Comparison of ENCODE assay signal across 6 cellular contexts in the genomic region with DNA sequence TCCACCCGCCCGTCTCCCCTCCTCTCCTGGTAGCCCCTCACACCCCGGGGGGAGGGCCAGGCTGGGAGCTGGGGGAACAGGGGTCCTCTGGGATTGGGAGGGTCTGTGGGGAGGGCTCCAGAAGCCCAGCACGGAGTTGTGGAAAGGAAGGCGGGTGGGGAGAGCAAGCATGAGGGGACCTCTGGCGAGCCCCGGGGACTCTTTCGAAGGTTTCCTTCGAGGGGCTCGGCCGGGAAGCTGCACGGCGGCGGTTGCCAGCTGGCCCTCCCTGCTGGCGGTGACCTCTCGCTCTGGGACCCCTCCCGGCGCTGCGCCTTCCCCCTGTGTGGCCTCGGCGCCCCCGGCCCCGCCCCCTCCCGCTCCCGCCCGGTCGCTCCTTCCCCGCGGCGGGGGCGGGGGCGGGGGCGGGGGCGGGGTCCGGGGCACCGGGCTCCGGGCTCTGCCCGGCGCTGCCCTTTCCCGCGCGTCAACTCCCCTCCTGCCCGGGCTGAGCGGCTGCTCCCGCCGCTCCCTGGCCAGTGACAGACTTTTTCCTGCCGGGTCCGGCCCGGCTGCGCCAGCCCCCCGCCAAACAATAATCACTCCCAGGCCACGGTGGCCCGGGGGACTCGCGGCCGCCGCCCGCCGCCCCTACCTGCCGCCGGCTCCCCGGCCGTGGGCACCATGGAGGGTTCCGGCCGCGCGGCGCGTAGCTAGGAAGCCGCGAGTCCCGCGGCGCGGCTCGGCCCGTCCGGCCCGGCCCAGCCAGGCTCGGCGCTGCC. TPM values are rescaled to one million over a fixed set of nuclear protein-coding genes. Genes with fewer than 3 reads are reported as not detected.
DNase-seq lines count a peak whose midpoint lies in the region; ATAC-seq and TF ChIP-seq lines count a peak whose summit lies in the region.

No MANE protein-coding gene starts in this region.

- H3K9me3 ChIP-seq in thoracic aorta, result no peaks in the 10 kb centered on the region

- H3K4me1 Mint-ChIP-seq in glutamatergic neuron (ENCODE audit: low read depth, unreplicated experiment), result peaks cover 8% of the 10 kb centered on the region

- peak overlapping the region; percentile 76 for H3K4me3 ChIP-seq in thoracic aorta

- peak overlapping the region; percentile 92 to 99 for H3K27ac ChIP-seq in thoracic aorta

- H3K27me3 Mint-ChIP-seq in glutamatergic neuron (ENCODE audit: unreplicated experiment), result peaks cover 22% of the 10 kb centered on the region

- no peaks in the 10 kb centered on the region for H3K27me3 ChIP-seq in thoracic aorta (replicated peaks; ENCODE audit: insufficient read depth)

- H3K4me3 Mint-ChIP-seq in glutamatergic neuron (ENCODE audit: unreplicated experiment), result no peak overlapping the region

- ATAC-seq in thoracic aorta (ENCODE audit: insufficient number of reproducible peaks, low FRiP score, low read depth) (no peak), HG03460 (IDR thresholded peaks at IDR 0.05; ENCODE audit: unreplicated experiment) (no peak)

- H3K4me1 ChIP-seq in thoracic aorta (ENCODE audit: control insufficient read depth in 1 of 2, low read depth in 2 of 2), result peaks cover 23 to 42% of the 10 kb centered on the region in 2 donors

- H3K36me3 ChIP-seq in thoracic aorta, result no peaks in the 10 kb centered on the region

- TF ChIP-seq CTCF in glutamatergic neuron (IDR thresholded peaks at IDR 0.05; ENCODE audit: partially characterized antibody, unreplicated experiment), result no peak
- TF ChIP-seq CTCF in thoracic aorta (IDR thresholded peaks at IDR 0.05), result no peak

- no peak overlapping the region for H3K27ac Mint-ChIP-seq in glutamatergic neuron (ENCODE audit: unreplicated experiment)

- no peaks in the 10 kb centered on the region for H3K36me3 Mint-ChIP-seq in glutamatergic neuron (ENCODE audit: unreplicated experiment)

- H3K9me3 Mint-ChIP-seq in glutamatergic neuron (ENCODE audit: unreplicated experiment), result peaks cover 9% of the 10 kb centered on the region

- DNase-seq in NCI-H748 (lab: John Stamatoyannopoulos, UW; ENCODE audit: unreplicated experiment), result peak; percentile 46
- DNase-seq in NCI-H748 treated with DMSO at 0.1 percent for 48 hours (lab: John Stamatoyannopoulos, UW), result no peak
- peak; percentile 63 for DNase-seq in glutamatergic neuron
- no peak for DNase-seq in thoracic aorta (ENCODE audit: low spot score)
- DNase-seq in Ammon's horn (ENCODE audit: low spot score), result no peak

RNA-seq across cellular contexts. Expression of a gene that starts 1.0 kb away (rescaled TPM):
- not detected for total RNA-seq in glutamatergic neuron (ENCODE audit: unreplicated experiment)
- 10 to 100 TPM; 27.1 to 38.1 TPM for total RNA-seq in thoracic aorta

RNA-seq across cellular contexts. Expression of a gene that starts 19.1 kb away (rescaled TPM):
- 15.4 TPM for total RNA-seq in glutamatergic neuron (ENCODE audit: unreplicated experiment)
- total RNA-seq in thoracic aorta, result 100 to 1,000 TPM; 145 to 148 TPM

RNA-seq across cellular contexts. Expression of a gene that starts 19.4 kb away (rescaled TPM):
- total RNA-seq in glutamatergic neuron (ENCODE audit: unreplicated experiment), result 12.1 TPM
- total RNA-seq in thoracic aorta, result 10 to 100 TPM; 15.8 to 23.0 TPM

RNA-seq across cellular contexts. Expression of a gene that starts 29.2 kb away (rescaled TPM):
- 163 TPM for total RNA-seq in glutamatergic neuron (ENCODE audit: unreplicated experiment)
- 10 to 100 TPM; 74.4 to 77.8 TPM for total RNA-seq in thoracic aorta

RNA-seq across cellular contexts. Expression of a gene that starts 31.5 kb away (rescaled TPM):
- total RNA-seq in glutamatergic neuron (ENCODE audit: unreplicated experiment), result not detected
- 1 to 10 TPM; 2.6 to 3.8 TPM for total RNA-seq in thoracic aorta

Comparison
In these comparisons a context has a peak if more than half of its experiments do, and no peak if none do; other contexts are left out.
1. DNase-seq: peak in NCI-H748 (single experiment) and glutamatergic neuron (single experiment); none in NCI-H748 treated with DMSO at 0.1 percent for 48 hours (single experiment), thoracic aorta (single experiment) and Ammon's horn (single experiment).
2. RNA of a gene that starts 1.0 kb away (total RNA-seq): 27.1 to 38.1 TPM in thoracic aorta; not detected in glutamatergic neuron (single experiment); every median in the first group is over 10 times any median in the second.